In genomic region chr2:95592973-95593372, GRCh38 we compare ENCODE assay signal across 14 cellular contexts. TPM values are rescaled to one million over a fixed set of nuclear protein-coding genes. Genes with fewer than 3 reads are reported as not detected.
"Had no signal": no experiment of that assay in that cellular context is flagged by ENCODE, and none has a peak within 500 bp of the region (broad histone marks: within the 10 kb centered on the region; RNA-seq: fewer than 3 reads in every experiment).

No MANE protein-coding gene starts in this region.

RNA-seq across cellular contexts. Expression of gene TRIM43, which starts 1.2 kb away (rescaled TPM):
- total RNA-seq: activated naive CD4-positive, alpha-beta T cell treated with anti-CD3 and anti-CD28 coated beads for 36 hours; activated naive CD4-positive, alpha-beta T cell treated with anti-CD3 and anti-CD28 coated beads, Interleukin-2, amount 50 U/mL, for 72 hours; activated naive CD8-positive, alpha-beta T cell treated with anti-CD3 and anti-CD28 coated beads for 36 hours; activated naive CD8-positive, alpha-beta T cell treated with anti-CD3 and anti-CD28 coated beads, Interleukin-2, amount 10 ng/mL, durations not matched to agents 7 days and 5 days; activated T-cell treated with anti-CD3 and anti-CD28 coated beads, Interleukin-2, amount 50 U/mL, for 4 hours; activated T-cell treated with anti-CD3 and anti-CD28 coated beads, Interleukin-2, amount 50 U/mL, for 72 hours; activated T-helper 1 cell treated with anti-CD3 and anti-CD28 coated beads, Interleukin-12 subunit alpha, Interleukin-12 subunit beta, Interleukin-2, Interleukin-4 antibody, amounts not matched to agents 30 ng/mL and 10 ng/mL and 1 ng/mL, durations not matched to agents 14 hours and 24 hours and 36 hours; adrenal gland; aorta; ascending aorta; body of pancreas; breast epithelium; cardiac muscle cell; chondrocyte had no signal
